10 cellular contexts compared by ENCODE assay signal in the genomic region with DNA sequence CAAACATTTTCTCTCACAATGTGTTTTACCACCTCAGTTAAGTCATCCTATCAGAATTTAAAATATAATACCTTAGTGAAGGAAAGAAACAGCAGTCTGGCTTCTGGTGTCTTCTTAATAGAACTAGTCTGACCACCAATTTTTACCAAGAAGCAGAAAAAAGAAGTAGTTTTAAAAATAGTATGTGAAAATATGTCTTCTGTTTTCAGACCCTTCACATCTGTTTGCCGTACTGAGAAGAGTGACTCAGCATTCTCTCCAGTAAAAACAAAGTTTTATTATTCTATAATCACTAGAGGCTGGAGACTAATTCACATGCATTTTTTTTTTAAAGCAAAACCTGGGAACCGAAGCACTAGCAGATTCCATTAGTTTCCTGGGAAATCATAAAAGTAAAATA.
DNase-seq lines count a peak whose midpoint lies in the region; ATAC-seq and TF ChIP-seq lines count a peak whose summit lies in the region.
"Had no signal": no experiment of that assay in that cellular context is flagged by ENCODE, and none has a peak within 500 bp of the region (broad histone marks: within the 10 kb centered on the region; RNA-seq: fewer than 3 reads in every experiment).

No MANE protein-coding gene starts in this region.

- CTCF ChIA-PET in HCT116 (lab: Charles Lee) = no interaction called here

- no peaks in the 10 kb centered on the region for H3K9me3 ChIP-seq in HCT116 (ENCODE audit: control insufficient read depth in 1 of 2, insufficient read depth in 1 of 2, low read depth in 1 of 2, low read length in 2 of 2)

- no peak for ATAC-seq in HCT116

- RAD21 ChIA-PET in HCT116 (lab: Charles Lee; ENCODE audit: low non-redundant PET in 1 of 2, low total read pairs in 2 of 2, uncharacterized antibody in 2 of 2, unreplicated experiment in 2 of 2) = no interaction called here

- intact Hi-C loops in HCT116 (cut with micrococcal nuclease) = no loop called here

- H4K20me1 ChIP-seq in HCT116 (ENCODE audit: insufficient read depth) = no peaks in the 10 kb centered on the region

- no peaks in the 10 kb centered on the region for H3K9me2 ChIP-seq in HCT116 (ENCODE audit: insufficient read depth)

- TF ChIP-seq RAD21 in HCT116 (IDR thresholded peaks at IDR 0.05; ENCODE audit: low read depth) = no peak

- no peak for TF ChIP-seq CTCF in GM12875 (IDR thresholded peaks at IDR 0.05; ENCODE audit: borderline replicate concordance, insufficient read depth, low read depth, low read length)
- TF ChIP-seq CTCF in HCT116 (IDR thresholded peaks at IDR 0.05 in 2 of 3, conservative IDR thresholded peaks at IDR 0.05 in 1 of 3; ENCODE audit: borderline replicate concordance in 1 of 3, insufficient read depth in 1 of 3, low read depth in 2 of 3, low read length in 2 of 3) = no peak

- H3K4me3 ChIP-seq in GM12875 (ENCODE audit: low read depth, low read length) (peak overlapping the region; percentile 10), HCT116 (replicated peaks in 1 of 2; ENCODE audit: low read depth in 1 of 2, low read length in 2 of 2) (no peak overlapping the region), H7 (ENCODE audit: insufficient read depth, low read depth, low read length) (no peak overlapping the region)

- no peak overlapping the region for H3K4me2 ChIP-seq in HCT116 (ENCODE audit: low read length)

- H3K27me3 ChIP-seq in HCT116 (ENCODE audit: insufficient read depth, low read length) (no peaks in the 10 kb centered on the region), H7 (ENCODE audit: control insufficient read depth, insufficient read depth, low read length) (no peaks in the 10 kb centered on the region)

- H2AFZ ChIP-seq in HCT116 (ENCODE audit: low read depth, low read length, poor library complexity, severe bottlenecking) = peak overlapping the region; percentile 82

- TF ChIP-seq POLR2A in HCT116 (IDR thresholded peaks at IDR 0.05; ENCODE audit: borderline replicate concordance, extremely low read depth, insufficient read depth, insufficient read length) = no peak

- no TSS peak for BruUV-seq in HCT116 (replicated peaks; lab: Mats Ljungman, UMichigan)

- POLR2A ChIA-PET in HCT116 (lab: Charles Lee) = no interaction called here

- no peaks in the 10 kb centered on the region for H3K79me2 ChIP-seq in HCT116 (ENCODE audit: insufficient read depth, low read length)

- DNase-seq in HCT116 (ENCODE audit: low read depth, low spot score) (no peak), M059J (ENCODE audit: low read depth) (peak; percentile 22), foreskin melanocyte (peak; percentile 40), T1000 (lab: John Stamatoyannopoulos, UW) (no peak), H7 (no peak), pons (ENCODE audit: low spot score) (no peak), NCI-H446 treated with DMSO at 0.1 percent for 48 hours (lab: John Stamatoyannopoulos, UW) (no peak)
- DNase-seq: activated CD4-positive, CD25-positive, alpha-beta regulatory T cell; hippocampal formation had no signal

- H3K36me3 ChIP-seq in HCT116 (ENCODE audit: control insufficient read depth in 1 of 2, insufficient read depth in 2 of 2, low read length in 2 of 2) = no peaks in the 10 kb centered on the region
- H3K36me3 ChIP-seq in H7 (replicated peaks; ENCODE audit: control insufficient read depth, insufficient read depth, low read length) = no peaks in the 10 kb centered on the region

- no peak overlapping the region for H3K27ac ChIP-seq in HCT116 (ENCODE audit: low read depth, low read length)

- no peaks in the 10 kb centered on the region for H3K4me1 ChIP-seq in HCT116 (ENCODE audit: control insufficient read depth in 1 of 2, insufficient read depth in 2 of 2, low read length in 2 of 2)

- no peak overlapping the region for H3K9ac ChIP-seq in HCT116 (ENCODE audit: low read length)

TF ChIP-seq in HCT116, 20 proteins besides CTCF, POLR2A, EP300 and RAD21:
- TF ChIP-seq SIN3A (IDR thresholded peaks at IDR 0.05; ENCODE audit: low read depth) (no peak), TCF7L2 (IDR thresholded peaks at IDR 0.05; ENCODE audit: borderline replicate concordance, extremely low read depth, insufficient read depth, insufficient read length) (no peak), ZNF274 (IDR thresholded peaks at IDR 0.05; ENCODE audit: low read depth, low read length) (no peak), ZFX (IDR thresholded peaks at IDR 0.05) (no peak), EGR1 (IDR thresholded peaks at IDR 0.05; ENCODE audit: low read depth) (no peak), FOSL1 (IDR thresholded peaks at IDR 0.05; ENCODE audit: low read depth) (no peak)

Comparison
In these comparisons a context has a peak if more than half of its experiments do, and no peak if none do; other contexts are left out.
1. DNase-seq: peak in M059J (single experiment) and foreskin melanocyte (single experiment); none in HCT116 (single experiment), T1000 (single experiment), H7 (single experiment), pons (single experiment) and NCI-H446 treated with DMSO at 0.1 percent for 48 hours (single experiment).